In the genomic region with DNA sequence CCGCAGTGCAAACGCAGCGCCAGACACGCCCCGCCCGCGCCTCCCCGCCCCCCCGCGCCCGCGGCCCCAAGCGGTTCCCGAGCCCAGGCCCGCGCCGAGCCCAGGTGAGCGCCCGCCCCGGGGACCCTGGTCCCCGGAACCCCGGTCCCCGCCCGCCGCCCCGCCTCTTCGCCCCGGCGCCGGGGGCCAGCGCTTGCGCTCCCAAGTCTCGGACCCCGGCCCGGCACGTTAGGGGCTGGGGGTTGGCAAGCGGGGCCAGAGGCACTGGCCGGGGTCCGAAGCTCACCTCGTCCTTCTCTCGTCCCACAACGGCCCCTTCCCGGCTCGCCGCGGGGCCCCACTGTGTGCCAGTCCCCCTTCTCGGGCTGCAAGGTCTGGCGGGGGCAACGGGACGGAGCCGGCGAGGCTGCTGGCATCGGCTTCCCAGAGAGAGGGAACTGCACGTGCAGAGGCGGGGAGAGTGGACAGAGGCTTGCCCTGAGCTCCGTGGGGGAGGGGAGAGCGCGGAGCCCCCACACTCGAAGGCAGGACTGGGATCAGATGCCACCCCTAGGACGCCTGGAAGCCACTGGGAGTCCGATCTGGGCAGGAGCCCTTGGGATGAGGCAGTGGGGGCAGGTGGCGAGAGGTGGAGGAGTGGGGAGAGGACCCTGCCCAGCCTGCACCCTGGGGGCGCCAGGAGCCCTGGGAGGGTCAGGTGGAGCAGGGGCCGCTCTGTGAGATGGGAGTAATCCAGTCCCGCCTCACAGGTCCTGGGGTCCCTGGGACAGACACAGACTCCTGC, we compare ENCODE assay signal across 1 cellular context.
TF ChIP-seq lines count a peak whose summit lies in the region.

No MANE protein-coding gene starts in this region.

TF ChIP-seq in HepG2, 621 proteins besides CTCF, POLR2A, EP300 and RAD21 (continued from another document and continues in another):
- TF ChIP-seq ETS1 (CRISPR knock-in tag; IDR thresholded peaks at IDR 0.05) (no peak), ZNF460 (CRISPR knock-in tag; IDR thresholded peaks at IDR 0.05; ENCODE audit: borderline replicate concordance) (no peak), SMARCC2 (IDR thresholded peaks at IDR 0.05) (no peak), ZNF430 (CRISPR knock-in tag; IDR thresholded peaks at IDR 0.05) (no peak), ZSCAN20 (CRISPR knock-in tag; IDR thresholded peaks at IDR 0.05; ENCODE audit: borderline replicate concordance) (no peak), NR2F6 (IDR thresholded peaks at IDR 0.05) (no peak), NR2F6 (CRISPR knock-in tag; IDR thresholded peaks at IDR 0.05) (no peak), ZNF235 (CRISPR knock-in tag; IDR thresholded peaks at IDR 0.05; ENCODE audit: borderline replicate concordance) (no peak), JUND (CRISPR knock-in tag; IDR thresholded peaks at IDR 0.05) (no peak), HDAC6 (IDR thresholded peaks at IDR 0.05; ENCODE audit: low read depth, low read length) (no peak), SCMH1 (CRISPR knock-in tag; IDR thresholded peaks at IDR 0.05; ENCODE audit: borderline replicate concordance) (no peak), ZNF713 (CRISPR knock-in tag; IDR thresholded peaks at IDR 0.05) (no peak), AGO2 (optimal IDR thresholded peaks at IDR 0.05; ENCODE audit: low read depth, low read length) (peak; percentile 54), ZNF10 (CRISPR knock-in tag; IDR thresholded peaks at IDR 0.05; ENCODE audit: borderline replicate concordance, low read depth) (no peak), GLI4 (CRISPR knock-in tag; IDR thresholded peaks at IDR 0.05; ENCODE audit: borderline replicate concordance) (no peak), ZNF232 (CRISPR knock-in tag; IDR thresholded peaks at IDR 0.05; ENCODE audit: borderline replicate concordance) (no peak), ZNF740 (CRISPR knock-in tag; IDR thresholded peaks at IDR 0.05) (no peak), ZNF253 (CRISPR knock-in tag; IDR thresholded peaks at IDR 0.05; ENCODE audit: borderline replicate concordance) (no peak), CBX1 (IDR thresholded peaks at IDR 0.05; ENCODE audit: low read depth) (no peak), PTBP1 (IDR thresholded peaks at IDR 0.05; ENCODE audit: low read depth, low read length, poor library complexity, severe bottlenecking) (no peak), HIVEP1 (CRISPR knock-in tag; IDR thresholded peaks at IDR 0.05) (no peak), RFXANK (CRISPR knock-in tag; IDR thresholded peaks at IDR 0.05) (no peak), KLF12 (CRISPR knock-in tag; IDR thresholded peaks at IDR 0.05; ENCODE audit: borderline replicate concordance) (no peak), EHMT2 (IDR thresholded peaks at IDR 0.05; ENCODE audit: borderline replicate concordance, low read depth, low read length) (no peak), MEF2D (CRISPR knock-in tag; IDR thresholded peaks at IDR 0.05) (no peak), TBP (CRISPR knock-in tag; IDR thresholded peaks at IDR 0.05) (no peak), ZNF343 (CRISPR knock-in tag; IDR thresholded peaks at IDR 0.05) (no peak), ZNF772 (CRISPR knock-in tag; IDR thresholded peaks at IDR 0.05) (0 out of 2 replicates have a peak, but pooled peaks have one; percentile 17), PBX2 (CRISPR knock-in tag; IDR thresholded peaks at IDR 0.05) (no peak), TBX2 (CRISPR knock-in tag; IDR thresholded peaks at IDR 0.05; ENCODE audit: borderline replicate concordance) (0 out of 2 replicates have a peak, but pooled peaks have one; percentile 29)
- TF ChIP-seq, protein P1, sequence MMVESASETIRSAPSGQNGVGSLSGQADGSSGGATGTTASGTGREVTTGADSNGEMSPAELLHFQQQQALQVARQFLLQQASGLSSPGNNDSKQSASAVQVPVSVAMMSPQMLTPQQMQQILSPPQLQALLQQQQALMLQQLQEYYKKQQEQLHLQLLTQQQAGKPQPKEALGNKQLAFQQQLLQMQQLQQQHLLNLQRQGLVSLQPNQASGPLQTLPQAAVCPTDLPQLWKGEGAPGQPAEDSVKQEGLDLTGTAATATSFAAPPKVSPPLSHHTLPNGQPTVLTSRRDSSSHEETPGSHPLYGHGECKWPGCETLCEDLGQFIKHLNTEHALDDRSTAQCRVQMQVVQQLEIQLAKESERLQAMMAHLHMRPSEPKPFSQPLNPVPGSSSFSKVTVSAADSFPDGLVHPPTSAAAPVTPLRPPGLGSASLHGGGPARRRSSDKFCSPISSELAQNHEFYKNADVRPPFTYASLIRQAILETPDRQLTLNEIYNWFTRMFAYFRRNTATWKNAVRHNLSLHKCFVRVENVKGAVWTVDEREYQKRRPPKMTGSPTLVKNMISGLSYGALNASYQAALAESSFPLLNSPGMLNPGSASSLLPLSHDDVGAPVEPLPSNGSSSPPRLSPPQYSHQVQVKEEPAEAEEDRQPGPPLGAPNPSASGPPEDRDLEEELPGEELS (CRISPR knock-in tag; IDR thresholded peaks at IDR 0.05): no peak
- TF ChIP-seq, protein P2, sequence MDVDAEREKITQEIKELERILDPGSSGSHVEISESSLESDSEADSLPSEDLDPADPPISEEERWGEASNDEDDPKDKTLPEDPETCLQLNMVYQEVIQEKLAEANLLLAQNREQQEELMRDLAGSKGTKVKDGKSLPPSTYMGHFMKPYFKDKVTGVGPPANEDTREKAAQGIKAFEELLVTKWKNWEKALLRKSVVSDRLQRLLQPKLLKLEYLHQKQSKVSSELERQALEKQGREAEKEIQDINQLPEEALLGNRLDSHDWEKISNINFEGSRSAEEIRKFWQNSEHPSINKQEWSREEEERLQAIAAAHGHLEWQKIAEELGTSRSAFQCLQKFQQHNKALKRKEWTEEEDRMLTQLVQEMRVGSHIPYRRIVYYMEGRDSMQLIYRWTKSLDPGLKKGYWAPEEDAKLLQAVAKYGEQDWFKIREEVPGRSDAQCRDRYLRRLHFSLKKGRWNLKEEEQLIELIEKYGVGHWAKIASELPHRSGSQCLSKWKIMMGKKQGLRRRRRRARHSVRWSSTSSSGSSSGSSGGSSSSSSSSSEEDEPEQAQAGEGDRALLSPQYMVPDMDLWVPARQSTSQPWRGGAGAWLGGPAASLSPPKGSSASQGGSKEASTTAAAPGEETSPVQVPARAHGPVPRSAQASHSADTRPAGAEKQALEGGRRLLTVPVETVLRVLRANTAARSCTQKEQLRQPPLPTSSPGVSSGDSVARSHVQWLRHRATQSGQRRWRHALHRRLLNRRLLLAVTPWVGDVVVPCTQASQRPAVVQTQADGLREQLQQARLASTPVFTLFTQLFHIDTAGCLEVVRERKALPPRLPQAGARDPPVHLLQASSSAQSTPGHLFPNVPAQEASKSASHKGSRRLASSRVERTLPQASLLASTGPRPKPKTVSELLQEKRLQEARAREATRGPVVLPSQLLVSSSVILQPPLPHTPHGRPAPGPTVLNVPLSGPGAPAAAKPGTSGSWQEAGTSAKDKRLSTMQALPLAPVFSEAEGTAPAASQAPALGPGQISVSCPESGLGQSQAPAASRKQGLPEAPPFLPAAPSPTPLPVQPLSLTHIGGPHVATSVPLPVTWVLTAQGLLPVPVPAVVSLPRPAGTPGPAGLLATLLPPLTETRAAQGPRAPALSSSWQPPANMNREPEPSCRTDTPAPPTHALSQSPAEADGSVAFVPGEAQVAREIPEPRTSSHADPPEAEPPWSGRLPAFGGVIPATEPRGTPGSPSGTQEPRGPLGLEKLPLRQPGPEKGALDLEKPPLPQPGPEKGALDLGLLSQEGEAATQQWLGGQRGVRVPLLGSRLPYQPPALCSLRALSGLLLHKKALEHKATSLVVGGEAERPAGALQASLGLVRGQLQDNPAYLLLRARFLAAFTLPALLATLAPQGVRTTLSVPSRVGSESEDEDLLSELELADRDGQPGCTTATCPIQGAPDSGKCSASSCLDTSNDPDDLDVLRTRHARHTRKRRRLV (CRISPR knock-in tag; IDR thresholded peaks at IDR 0.05): no peak
- TF ChIP-seq, protein P3, sequence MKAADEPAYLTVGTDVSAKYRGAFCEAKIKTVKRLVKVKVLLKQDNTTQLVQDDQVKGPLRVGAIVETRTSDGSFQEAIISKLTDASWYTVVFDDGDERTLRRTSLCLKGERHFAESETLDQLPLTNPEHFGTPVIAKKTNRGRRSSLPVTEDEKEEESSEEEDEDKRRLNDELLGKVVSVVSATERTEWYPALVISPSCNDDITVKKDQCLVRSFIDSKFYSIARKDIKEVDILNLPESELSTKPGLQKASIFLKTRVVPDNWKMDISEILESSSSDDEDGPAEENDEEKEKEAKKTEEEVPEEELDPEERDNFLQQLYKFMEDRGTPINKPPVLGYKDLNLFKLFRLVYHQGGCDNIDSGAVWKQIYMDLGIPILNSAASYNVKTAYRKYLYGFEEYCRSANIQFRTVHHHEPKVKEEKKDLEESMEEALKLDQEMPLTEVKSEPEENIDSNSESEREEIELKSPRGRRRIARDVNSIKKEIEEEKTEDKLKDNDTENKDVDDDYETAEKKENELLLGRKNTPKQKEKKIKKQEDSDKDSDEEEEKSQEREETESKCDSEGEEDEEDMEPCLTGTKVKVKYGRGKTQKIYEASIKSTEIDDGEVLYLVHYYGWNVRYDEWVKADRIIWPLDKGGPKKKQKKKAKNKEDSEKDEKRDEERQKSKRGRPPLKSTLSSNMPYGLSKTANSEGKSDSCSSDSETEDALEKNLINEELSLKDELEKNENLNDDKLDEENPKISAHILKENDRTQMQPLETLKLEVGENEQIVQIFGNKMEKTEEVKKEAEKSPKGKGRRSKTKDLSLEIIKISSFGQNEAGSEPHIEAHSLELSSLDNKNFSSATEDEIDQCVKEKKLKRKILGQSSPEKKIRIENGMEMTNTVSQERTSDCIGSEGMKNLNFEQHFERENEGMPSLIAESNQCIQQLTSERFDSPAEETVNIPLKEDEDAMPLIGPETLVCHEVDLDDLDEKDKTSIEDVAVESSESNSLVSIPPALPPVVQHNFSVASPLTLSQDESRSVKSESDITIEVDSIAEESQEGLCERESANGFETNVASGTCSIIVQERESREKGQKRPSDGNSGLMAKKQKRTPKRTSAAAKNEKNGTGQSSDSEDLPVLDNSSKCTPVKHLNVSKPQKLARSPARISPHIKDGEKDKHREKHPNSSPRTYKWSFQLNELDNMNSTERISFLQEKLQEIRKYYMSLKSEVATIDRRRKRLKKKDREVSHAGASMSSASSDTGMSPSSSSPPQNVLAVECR (CRISPR knock-in tag; IDR thresholded peaks at IDR 0.05; ENCODE audit: borderline replicate concordance): no peak
- TF ChIP-seq, protein P4, sequence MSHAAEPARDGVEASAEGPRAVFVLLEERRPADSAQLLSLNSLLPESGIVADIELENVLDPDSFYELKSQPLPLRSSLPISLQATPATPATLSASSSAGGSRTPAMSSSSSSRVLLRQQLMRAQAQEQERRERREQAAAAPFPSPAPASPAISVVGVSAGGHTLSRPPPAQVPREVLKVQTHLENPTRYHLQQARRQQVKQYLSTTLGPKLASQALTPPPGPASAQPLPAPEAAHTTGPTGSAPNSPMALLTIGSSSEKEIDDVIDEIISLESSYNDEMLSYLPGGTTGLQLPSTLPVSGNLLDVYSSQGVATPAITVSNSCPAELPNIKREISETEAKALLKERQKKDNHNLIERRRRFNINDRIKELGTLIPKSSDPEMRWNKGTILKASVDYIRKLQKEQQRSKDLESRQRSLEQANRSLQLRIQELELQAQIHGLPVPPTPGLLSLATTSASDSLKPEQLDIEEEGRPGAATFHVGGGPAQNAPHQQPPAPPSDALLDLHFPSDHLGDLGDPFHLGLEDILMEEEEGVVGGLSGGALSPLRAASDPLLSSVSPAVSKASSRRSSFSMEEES (CRISPR knock-in tag; IDR thresholded peaks at IDR 0.05): no peak
- TF ChIP-seq, protein P5, sequence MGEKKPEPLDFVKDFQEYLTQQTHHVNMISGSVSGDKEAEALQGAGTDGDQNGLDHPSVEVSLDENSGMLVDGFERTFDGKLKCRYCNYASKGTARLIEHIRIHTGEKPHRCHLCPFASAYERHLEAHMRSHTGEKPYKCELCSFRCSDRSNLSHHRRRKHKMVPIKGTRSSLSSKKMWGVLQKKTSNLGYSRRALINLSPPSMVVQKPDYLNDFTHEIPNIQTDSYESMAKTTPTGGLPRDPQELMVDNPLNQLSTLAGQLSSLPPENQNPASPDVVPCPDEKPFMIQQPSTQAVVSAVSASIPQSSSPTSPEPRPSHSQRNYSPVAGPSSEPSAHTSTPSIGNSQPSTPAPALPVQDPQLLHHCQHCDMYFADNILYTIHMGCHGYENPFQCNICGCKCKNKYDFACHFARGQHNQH (CRISPR knock-in tag; IDR thresholded peaks at IDR 0.05): no peak
- TF ChIP-seq, protein P6, sequence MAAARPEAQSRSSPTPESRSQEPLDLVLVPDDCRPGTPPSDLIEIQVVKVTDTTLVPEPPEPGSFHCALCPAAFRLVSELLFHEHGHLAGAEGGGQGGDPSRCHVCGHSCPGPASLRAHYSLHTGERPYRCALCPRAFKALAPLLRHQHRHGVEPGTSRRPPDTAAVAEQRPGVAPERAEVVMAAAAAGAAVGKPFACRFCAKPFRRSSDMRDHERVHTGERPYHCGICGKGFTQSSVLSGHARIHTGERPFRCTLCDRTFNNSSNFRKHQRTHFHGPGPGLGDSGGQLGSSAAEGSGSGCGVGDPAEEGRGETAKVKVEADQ (CRISPR knock-in tag; IDR thresholded peaks at IDR 0.05; ENCODE audit: borderline replicate concordance): no peak
- TF ChIP-seq, protein P7, sequence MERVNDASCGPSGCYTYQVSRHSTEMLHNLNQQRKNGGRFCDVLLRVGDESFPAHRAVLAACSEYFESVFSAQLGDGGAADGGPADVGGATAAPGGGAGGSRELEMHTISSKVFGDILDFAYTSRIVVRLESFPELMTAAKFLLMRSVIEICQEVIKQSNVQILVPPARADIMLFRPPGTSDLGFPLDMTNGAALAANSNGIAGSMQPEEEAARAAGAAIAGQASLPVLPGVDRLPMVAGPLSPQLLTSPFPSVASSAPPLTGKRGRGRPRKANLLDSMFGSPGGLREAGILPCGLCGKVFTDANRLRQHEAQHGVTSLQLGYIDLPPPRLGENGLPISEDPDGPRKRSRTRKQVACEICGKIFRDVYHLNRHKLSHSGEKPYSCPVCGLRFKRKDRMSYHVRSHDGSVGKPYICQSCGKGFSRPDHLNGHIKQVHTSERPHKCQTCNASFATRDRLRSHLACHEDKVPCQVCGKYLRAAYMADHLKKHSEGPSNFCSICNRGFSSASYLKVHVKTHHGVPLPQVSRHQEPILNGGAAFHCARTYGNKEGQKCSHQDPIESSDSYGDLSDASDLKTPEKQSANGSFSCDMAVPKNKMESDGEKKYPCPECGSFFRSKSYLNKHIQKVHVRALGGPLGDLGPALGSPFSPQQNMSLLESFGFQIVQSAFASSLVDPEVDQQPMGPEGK (CRISPR knock-in tag; IDR thresholded peaks at IDR 0.05): peak; percentile 84
